ENCODE assay signal across 10 cellular contexts in genomic region chr17:32111141-32111771, GRCh38. TPM values are rescaled to one million over a fixed set of nuclear protein-coding genes. Genes with fewer than 3 reads are reported as not detected.
A peak's percentile ranks its signal among the peaks of the same experiment; 100 is the strongest.
DNase-seq lines count a peak whose midpoint lies in the region; ATAC-seq and TF ChIP-seq lines count a peak whose summit lies in the region.
"Had no signal": no experiment of that assay in that cellular context is flagged by ENCODE, and none has a peak within 500 bp of the region (broad histone marks: within the 10 kb centered on the region; RNA-seq: fewer than 3 reads in every experiment).

No MANE protein-coding gene starts in this region.

- no peak overlapping the region for H3K27ac ChIP-seq in Karpas-422 (ENCODE audit: low read length)
- H3K27ac ChIP-seq: epithelial cell of prostate, vagina had no signal

- H3K4me1 Mint-ChIP-seq in Caco-2 (ENCODE audit: low read depth, unreplicated experiment) (no peaks in the 10 kb centered on the region), WTC11 (peaks cover 30% of the 10 kb centered on the region), osteocyte (ENCODE audit: unreplicated experiment) (peaks cover 14% of the 10 kb centered on the region)

- peak in 1 of 2 experiments; percentile 25 for DNase-seq in Caco-2
- peak; percentile 65 for DNase-seq in Karpas-422
- DNase-seq in WTC11 (ENCODE audit: low spot score), result peak; percentile 73
- peak; percentile 42 to 59 for DNase-seq in erythroblast (lab: John Stamatoyannopoulos, UW)
- peak; percentile 87 for DNase-seq in osteocyte (ENCODE audit: extremely low spot score, unreplicated experiment)
- no peak for DNase-seq in NCI-H2107 (lab: John Stamatoyannopoulos, UW)

- H3K4me3 ChIP-seq in Caco-2 (ENCODE audit: low read depth, low read length), result no peak overlapping the region
- no peak overlapping the region for H3K4me3 ChIP-seq in Karpas-422 (ENCODE audit: low read length)
- H3K4me3 ChIP-seq: vagina had no signal

- no peaks in the 10 kb centered on the region for H3K9me2 ChIP-seq in Karpas-422 (replicated peaks; ENCODE audit: insufficient read depth, low read length)

- TF ChIP-seq CTCF in Caco-2 (IDR thresholded peaks at IDR 0.05; ENCODE audit: insufficient read depth in 1 of 2, low read depth in 1 of 2, low read length in 1 of 2, severe bottlenecking in 1 of 2, unreplicated experiment in 1 of 2) (peak; percentile 24 to 28), WTC11 (IDR thresholded peaks at IDR 0.05) (peak; percentile 37; the same call in 1 of the 2 replicates), osteocyte (IDR thresholded peaks at IDR 0.05) (peak; percentile 57)

- H2AFZ ChIP-seq in Karpas-422 (ENCODE audit: low read length), result no peak overlapping the region

- H3K9me3 Mint-ChIP-seq in Caco-2 (ENCODE audit: unreplicated experiment) (no peaks in the 10 kb centered on the region), WTC11 (no peaks in the 10 kb centered on the region), osteocyte (ENCODE audit: unreplicated experiment) (no peaks in the 10 kb centered on the region)

- no peak overlapping the region for H3K9ac ChIP-seq in Karpas-422 (ENCODE audit: low read length)

- H3K27me3 ChIP-seq in Caco-2 (replicated peaks; ENCODE audit: control insufficient read depth, insufficient read depth, low read length), result no peaks in the 10 kb centered on the region
- no peaks in the 10 kb centered on the region for H3K27me3 ChIP-seq in Karpas-422 (ENCODE audit: low read length)
- H3K27me3 ChIP-seq: vagina had no signal

- POLR2A ChIA-PET in Caco-2 (lab: Charles Lee), result no interaction called here
- POLR2A ChIA-PET in WTC11 (lab: Charles Lee), result interaction anchor here (1.2 kb wide), 1 partner anchor 10 kb away, joined by 3 read pairs; no protein-coding TSS in a partner anchor

- TF ChIP-seq POLR2A in erythroblast (IDR thresholded peaks at IDR 0.05; ENCODE audit: low read length), result no peak

- H3K27me3 Mint-ChIP-seq in Caco-2 (ENCODE audit: insufficient read depth, unreplicated experiment), result no peaks in the 10 kb centered on the region
- H3K27me3 Mint-ChIP-seq in WTC11 (ENCODE audit: low read depth), result no peaks in the 10 kb centered on the region
- H3K27me3 Mint-ChIP-seq in osteocyte (ENCODE audit: unreplicated experiment), result no peaks in the 10 kb centered on the region

- CTCF ChIA-PET in Caco-2 (lab: Charles Lee) (interaction anchor here (0.5 to 1.1 kb wide), 2 partner anchors 95 to 105 kb away, joined by 3 to 4 read pairs; partner anchors contain the start of gene LRRC37B), WTC11 (lab: Charles Lee) (interaction anchor here (0.6 to 2.0 kb wide), 11 partner anchors 9 to 680 kb away, joined by 3 to 15 read pairs (median 4); partner anchors contain the start of genes LRRC37B and UTP6)

- H3K79me2 ChIP-seq in Karpas-422 (ENCODE audit: low read length), result no peaks in the 10 kb centered on the region

- no peaks in the 10 kb centered on the region for H3K4me1 ChIP-seq in Caco-2
- no peaks in the 10 kb centered on the region for H3K4me1 ChIP-seq in Karpas-422 (ENCODE audit: low read length)

- peak; percentile 79 for ATAC-seq in WTC11
- ATAC-seq in GM19455 (IDR thresholded peaks at IDR 0.05; ENCODE audit: unreplicated experiment), result no peak
- ATAC-seq in HG03139 (IDR thresholded peaks at IDR 0.05; ENCODE audit: unreplicated experiment), result no peak

- H3K9me3 ChIP-seq in Caco-2 (no peaks in the 10 kb centered on the region), Karpas-422 (ENCODE audit: low read length) (no peaks in the 10 kb centered on the region)
- H3K9me3 ChIP-seq: vagina had no signal

- no peaks in the 10 kb centered on the region for H4K20me1 ChIP-seq in Karpas-422 (ENCODE audit: insufficient read depth, low read depth, low read length)

- H3K36me3 Mint-ChIP-seq in Caco-2 (ENCODE audit: insufficient read depth, unreplicated experiment) (no peaks in the 10 kb centered on the region), WTC11 (no peaks in the 10 kb centered on the region), osteocyte (ENCODE audit: unreplicated experiment) (no peaks in the 10 kb centered on the region)

- intact Hi-C loops in Caco-2 (cut with micrococcal nuclease; ENCODE audit: unreplicated experiment), result no loop called here

- H3K36me3 ChIP-seq in Caco-2 (ENCODE audit: control insufficient read depth, insufficient read depth, low read length), result no peaks in the 10 kb centered on the region
- H3K36me3 ChIP-seq in Karpas-422 (ENCODE audit: insufficient read depth, low read length), result no peaks in the 10 kb centered on the region
- H3K36me3 ChIP-seq: vagina had no signal

- H3K4me3 Mint-ChIP-seq in Caco-2 (ENCODE audit: unreplicated experiment), result no peak overlapping the region
- no peak overlapping the region for H3K4me3 Mint-ChIP-seq in WTC11
- H3K4me3 Mint-ChIP-seq in osteocyte (ENCODE audit: unreplicated experiment), result no peak overlapping the region

- H3K4me2 ChIP-seq in Karpas-422 (ENCODE audit: low read depth, low read length, poor library complexity, severe bottlenecking), result no peak overlapping the region

- no TSS peak for BruUV-seq in Caco-2 (replicated peaks; lab: Mats Ljungman, UMichigan)

- H3K27ac Mint-ChIP-seq in Caco-2 (ENCODE audit: unreplicated experiment) (no peak overlapping the region), WTC11 (peak overlapping the region; percentile 63; the same call in 1 of the 2 replicates), osteocyte (ENCODE audit: unreplicated experiment) (no peak overlapping the region)

TF ChIP-seq in WTC11, 78 proteins besides CTCF, POLR2A, EP300 and RAD21 (continues in another document):
- TF ChIP-seq ZNF138 (CRISPR knock-in tag; conservative IDR thresholded peaks at IDR 0.05) (no peak), MLX (CRISPR knock-in tag; IDR thresholded peaks at IDR 0.05) (no peak), ELF4 (CRISPR knock-in tag; IDR thresholded peaks at IDR 0.05; ENCODE audit: low read depth) (no peak), MYBL2 (CRISPR knock-in tag; IDR thresholded peaks at IDR 0.05) (no peak), FOXK1 (CRISPR knock-in tag; IDR thresholded peaks at IDR 0.05) (no peak), ZNF423 (CRISPR knock-in tag; IDR thresholded peaks at IDR 0.05) (no peak; the same call in 1 of the 2 replicates), EMX1 (CRISPR knock-in tag; IDR thresholded peaks at IDR 0.05) (no peak), STAT6 (CRISPR knock-in tag; conservative IDR thresholded peaks at IDR 0.05; ENCODE audit: low read depth) (no peak), JAZF1 (CRISPR knock-in tag; IDR thresholded peaks at IDR 0.05) (no peak), PRRX2 (CRISPR knock-in tag; IDR thresholded peaks at IDR 0.05) (no peak), ZNF219 (CRISPR knock-in tag; IDR thresholded peaks at IDR 0.05; ENCODE audit: borderline replicate concordance) (no peak)
- TF ChIP-seq, protein P1, sequence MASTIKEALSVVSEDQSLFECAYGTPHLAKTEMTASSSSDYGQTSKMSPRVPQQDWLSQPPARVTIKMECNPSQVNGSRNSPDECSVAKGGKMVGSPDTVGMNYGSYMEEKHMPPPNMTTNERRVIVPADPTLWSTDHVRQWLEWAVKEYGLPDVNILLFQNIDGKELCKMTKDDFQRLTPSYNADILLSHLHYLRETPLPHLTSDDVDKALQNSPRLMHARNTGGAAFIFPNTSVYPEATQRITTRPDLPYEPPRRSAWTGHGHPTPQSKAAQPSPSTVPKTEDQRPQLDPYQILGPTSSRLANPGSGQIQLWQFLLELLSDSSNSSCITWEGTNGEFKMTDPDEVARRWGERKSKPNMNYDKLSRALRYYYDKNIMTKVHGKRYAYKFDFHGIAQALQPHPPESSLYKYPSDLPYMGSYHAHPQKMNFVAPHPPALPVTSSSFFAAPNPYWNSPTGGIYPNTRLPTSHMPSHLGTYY (CRISPR knock-in tag; IDR thresholded peaks at IDR 0.05), result no peak
- TF ChIP-seq, protein P2, sequence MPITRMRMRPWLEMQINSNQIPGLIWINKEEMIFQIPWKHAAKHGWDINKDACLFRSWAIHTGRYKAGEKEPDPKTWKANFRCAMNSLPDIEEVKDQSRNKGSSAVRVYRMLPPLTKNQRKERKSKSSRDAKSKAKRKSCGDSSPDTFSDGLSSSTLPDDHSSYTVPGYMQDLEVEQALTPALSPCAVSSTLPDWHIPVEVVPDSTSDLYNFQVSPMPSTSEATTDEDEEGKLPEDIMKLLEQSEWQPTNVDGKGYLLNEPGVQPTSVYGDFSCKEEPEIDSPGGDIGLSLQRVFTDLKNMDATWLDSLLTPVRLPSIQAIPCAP (CRISPR knock-in tag; IDR thresholded peaks at IDR 0.05), result no peak

RNA-seq across cellular contexts. Expression of gene RHOT1, which starts 31.0 kb away (rescaled TPM):
- total RNA-seq in Caco-2 (2022) (31.8 and 33.3 TPM in 2 replicates), WTC11 (2021) (28.9 to 32.8 TPM (median 32.4 TPM) in 3 replicates), osteocyte (32.2 and 33.2 TPM in 2 replicates)
- 36.9 and 87.5 TPM in 2 replicates for total RNA-seq in Karpas-422 (2014; rRNA removed; shearing (Covaris generic); ENCODE audit: low replicate concordance)
